ENCODE assay signal across 26 cellular contexts in the genomic region with DNA sequence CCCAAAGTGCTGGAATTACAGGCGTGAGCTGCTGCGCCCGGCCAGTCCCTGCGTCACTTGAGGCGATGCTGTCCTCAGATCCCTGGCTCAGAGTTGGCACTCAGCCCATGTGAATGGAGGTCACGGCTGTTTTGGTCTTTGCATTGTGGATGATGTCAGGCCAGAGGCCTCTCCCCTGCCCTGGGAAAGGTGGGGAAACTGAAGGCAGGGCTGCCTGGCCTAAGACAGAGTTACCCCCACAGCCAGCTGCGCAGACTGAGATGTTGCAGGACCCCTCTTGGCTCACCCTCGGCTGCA. TPM values are rescaled to one million over a fixed set of nuclear protein-coding genes. Genes with fewer than 3 reads are reported as not detected.
"Had no signal": no experiment of that assay in that cellular context is flagged by ENCODE, and none has a peak within 500 bp of the region (broad histone marks: within the 10 kb centered on the region; RNA-seq: fewer than 3 reads in every experiment).

No MANE protein-coding gene starts in this region.

- H3K9me3 ChIP-seq: body of pancreas, esophagus squamous epithelium, stomach had no signal

- H3K27ac ChIP-seq: body of pancreas, esophagus squamous epithelium, skin epidermis, stomach, WERI-Rb-1 had no signal

- ATAC-seq: activated CD8-positive, alpha-beta T cell treated with anti-CD3 and anti-CD28 coated beads for 36 hours; activated T-helper 17 cell treated with anti-CD3 and anti-CD28 coated beads, Interleukin-2, amount 50 U/mL, for 72 hours; body of pancreas; effector memory CD8-positive, alpha-beta T cell; stimulated activated effector memory CD8-positive, alpha-beta T cell treated with anti-CD3 and anti-CD28 coated beads, Interleukin-12 subunit alpha, Interleukin-12 subunit beta, amount 100 ng/mL, for 72 hours had no signal

- H3K27me3 ChIP-seq: body of pancreas, esophagus squamous epithelium had no signal

- H3K4me1 Mint-ChIP-seq: activated naive CD8-positive, alpha-beta T cell treated with anti-CD3 and anti-CD28 coated beads, Interleukin-2, amount 10 ng/mL, durations not matched to agents 7 days and 5 days; activated T-helper 17 cell treated with anti-CD3 and anti-CD28 coated beads, Interleukin-2, amount 50 U/mL, for 72 hours; immature natural killer cell; stimulated activated effector memory CD8-positive, alpha-beta T cell treated with anti-CD3 and anti-CD28 coated beads, Interleukin-12 subunit alpha, Interleukin-12 subunit beta, amount 100 ng/mL, for 72 hours had no signal

- H3K27ac Mint-ChIP-seq: activated CD8-positive, alpha-beta T cell treated with anti-CD3 and anti-CD28 coated beads for 36 hours; activated naive CD8-positive, alpha-beta T cell treated with anti-CD3 and anti-CD28 coated beads, Interleukin-2, amount 10 ng/mL, durations not matched to agents 7 days and 5 days; activated T-helper 17 cell treated with anti-CD3 and anti-CD28 coated beads, Interleukin-2, amount 50 U/mL, for 72 hours; effector memory CD8-positive, alpha-beta T cell; immature natural killer cell; nephron progenitor cell; stimulated activated effector memory CD8-positive, alpha-beta T cell treated with anti-CD3 and anti-CD28 coated beads, Interleukin-12 subunit alpha, Interleukin-12 subunit beta, amount 100 ng/mL, for 72 hours had no signal

- H3K36me3 ChIP-seq: esophagus squamous epithelium, stomach, WERI-Rb-1 had no signal

- H3K9me3 Mint-ChIP-seq: activated CD8-positive, alpha-beta T cell treated with anti-CD3 and anti-CD28 coated beads for 36 hours; activated naive CD8-positive, alpha-beta T cell treated with anti-CD3 and anti-CD28 coated beads, Interleukin-2, amount 10 ng/mL, durations not matched to agents 7 days and 5 days; activated T-helper 17 cell treated with anti-CD3 and anti-CD28 coated beads, Interleukin-2, amount 50 U/mL, for 72 hours; effector memory CD8-positive, alpha-beta T cell; immature natural killer cell; nephron progenitor cell; stimulated activated effector memory CD8-positive, alpha-beta T cell treated with anti-CD3 and anti-CD28 coated beads, Interleukin-12 subunit alpha, Interleukin-12 subunit beta, amount 100 ng/mL, for 72 hours had no signal

- H3K4me3 Mint-ChIP-seq: activated CD8-positive, alpha-beta T cell treated with anti-CD3 and anti-CD28 coated beads for 36 hours; activated naive CD8-positive, alpha-beta T cell treated with anti-CD3 and anti-CD28 coated beads, Interleukin-2, amount 10 ng/mL, durations not matched to agents 7 days and 5 days; activated T-helper 17 cell treated with anti-CD3 and anti-CD28 coated beads, Interleukin-2, amount 50 U/mL, for 72 hours; effector memory CD8-positive, alpha-beta T cell; immature natural killer cell; stimulated activated effector memory CD8-positive, alpha-beta T cell treated with anti-CD3 and anti-CD28 coated beads, Interleukin-12 subunit alpha, Interleukin-12 subunit beta, amount 100 ng/mL, for 72 hours had no signal

- H3K4me3 ChIP-seq: body of pancreas, esophagus squamous epithelium, lung, skin epidermis, stomach had no signal

- H3K4me1 ChIP-seq: body of pancreas had no signal

- H3K27me3 Mint-ChIP-seq: activated CD8-positive, alpha-beta T cell treated with anti-CD3 and anti-CD28 coated beads for 36 hours; activated naive CD8-positive, alpha-beta T cell treated with anti-CD3 and anti-CD28 coated beads, Interleukin-2, amount 10 ng/mL, durations not matched to agents 7 days and 5 days; activated T-helper 17 cell treated with anti-CD3 and anti-CD28 coated beads, Interleukin-2, amount 50 U/mL, for 72 hours; effector memory CD8-positive, alpha-beta T cell had no signal

- DNase-seq: activated CD4-positive, alpha-beta T cell treated with anti-CD3 and anti-CD28 coated beads for 48 hours; activated CD8-positive, alpha-beta T cell treated with anti-CD3 and anti-CD28 coated beads for 36 hours; activated naive CD4-positive, alpha-beta T cell treated with Interleukin-2 at 50 U/mL for 16 hours; activated T-cell treated with anti-CD3 and anti-CD28 coated beads, Interleukin-2, amount 50 U/mL, for 1 hour; dermis blood vessel endothelial cell; effector memory CD8-positive, alpha-beta T cell; esophagus squamous epithelium; immature natural killer cell; midbrain; occipital lobe; stimulated activated CD4-positive, alpha-beta T cell treated with anti-CD3 and anti-CD28 coated beads, Interleukin-15, amount 100 ng/mL, for 24 hours; stimulated activated CD4-positive, alpha-beta T cell treated with anti-CD3 and anti-CD28 coated beads, Interleukin-2, amount 100 ng/mL, for 48 hours; stomach; trophoblast cell; WERI-Rb-1 had no signal

- H3K36me3 Mint-ChIP-seq: activated naive CD8-positive, alpha-beta T cell treated with anti-CD3 and anti-CD28 coated beads, Interleukin-2, amount 10 ng/mL, durations not matched to agents 7 days and 5 days; immature natural killer cell; stimulated activated effector memory CD8-positive, alpha-beta T cell treated with anti-CD3 and anti-CD28 coated beads, Interleukin-12 subunit alpha, Interleukin-12 subunit beta, amount 100 ng/mL, for 72 hours had no signal

RNA-seq across cellular contexts. Expression of a gene that starts 0.8 kb away (rescaled TPM):
- total RNA-seq: activated CD8-positive, alpha-beta T cell treated with anti-CD3 and anti-CD28 coated beads for 36 hours; activated naive CD8-positive, alpha-beta T cell treated with anti-CD3 and anti-CD28 coated beads, Interleukin-2, amount 10 ng/mL, durations not matched to agents 7 days and 5 days; body of pancreas; cardiac septum; dermis blood vessel endothelial cell; lung; myocyte; occipital lobe; posterior vena cava; stomach; temporal lobe had no signal
- polyA plus RNA-seq: immature natural killer cell, stomach had no signal
